In the genomic region with DNA sequence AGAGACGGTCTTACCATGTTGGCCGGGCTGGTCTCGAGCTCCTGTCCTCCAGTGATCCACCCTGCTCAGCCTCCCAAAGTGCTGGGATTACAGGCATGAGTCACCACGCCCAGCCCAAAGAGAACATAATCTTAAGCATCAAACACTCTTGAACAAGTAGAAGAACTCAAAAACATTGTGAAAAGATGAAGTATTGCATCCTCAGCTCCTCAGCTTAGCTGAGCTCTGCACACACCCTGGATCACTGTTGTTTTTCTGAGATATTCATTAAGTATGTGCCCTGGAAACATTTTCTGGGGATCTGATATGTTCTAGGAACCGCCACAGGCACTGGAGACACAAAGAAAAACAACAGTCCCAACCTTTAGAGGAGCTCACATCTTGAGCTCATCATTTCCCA, we compare ENCODE assay signal across 19 cellular contexts.
"Had no signal": no experiment of that assay in that cellular context is flagged by ENCODE, and none has a peak within 500 bp of the region (broad histone marks: within the 10 kb centered on the region; RNA-seq: fewer than 3 reads in every experiment).

No MANE protein-coding gene starts in this region.

- H3K4me1 ChIP-seq: prostate gland, suprapubic skin, upper lobe of right lung had no signal

- DNase-seq: activated CD4-positive, CD25-positive, alpha-beta regulatory T cell; activated effector memory CD4-positive, alpha-beta T cell treated with anti-CD3 and anti-CD28 coated beads, Interleukin-2, amount 50 U/mL, for 16 hours; activated T-cell treated with anti-CD3 and anti-CD28 coated beads, Interleukin-2, amount 50 U/mL, for 1 hour; anterior cingulate cortex; caudate nucleus; cortex of kidney; effector memory CD8-positive, alpha-beta T cell; foreskin keratinocyte; nucleus accumbens; right lobe of liver; stimulated activated CD4-positive, alpha-beta T cell treated with anti-CD3 and anti-CD28 coated beads, Interleukin-2, amount 100 ng/mL, for 48 hours; stimulated activated naive CD8-positive, alpha-beta T cell treated with anti-CD3 and anti-CD28 coated beads, Interleukin-15, Interleukin-2, amounts not matched to agents 100 U/mL and 50 U/mL, for 24 hours; upper lobe of right lung had no signal

- H3K36me3 ChIP-seq: prostate gland, right lobe of liver, suprapubic skin, upper lobe of right lung had no signal

- H3K27ac ChIP-seq: epithelial cell of prostate, foreskin keratinocyte, prostate gland, right lobe of liver, suprapubic skin, upper lobe of right lung had no signal

- ATAC-seq: activated naive CD4-positive, alpha-beta T cell treated with anti-CD3 and anti-CD28 coated beads, Interleukin-2, amount 50 U/mL, for 72 hours; effector memory CD8-positive, alpha-beta T cell; foreskin keratinocyte; left lobe of liver; natural killer cell treated with Interleukin-12 subunit alpha and Interleukin-12 subunit beta and Interleukin-15 and Interleukin-18, amount 100 ng/mL, for 72 hours; right lobe of liver; stimulated activated naive CD8-positive, alpha-beta T cell treated with anti-CD3 and anti-CD28 coated beads, Interleukin-15, Interleukin-2, amounts not matched to agents 100 U/mL and 50 U/mL, for 24 hours; upper lobe of right lung had no signal

- H3K9me3 ChIP-seq: prostate gland, right lobe of liver, suprapubic skin, upper lobe of right lung had no signal

- H3K27me3 ChIP-seq: right lobe of liver, suprapubic skin, upper lobe of right lung had no signal

- H3K4me3 ChIP-seq: prostate gland, right lobe of liver, suprapubic skin, upper lobe of right lung had no signal
